21 cellular contexts compared by ENCODE assay signal in genomic region chr4:27787195-27787594, GRCh38.
DNase-seq lines count a peak whose midpoint lies in the region; ATAC-seq and TF ChIP-seq lines count a peak whose summit lies in the region.
"Had no signal": no experiment of that assay in that cellular context is flagged by ENCODE, and none has a peak within 500 bp of the region (broad histone marks: within the 10 kb centered on the region; RNA-seq: fewer than 3 reads in every experiment).

No MANE protein-coding gene starts in this region.

- H3K4me1 ChIP-seq in uterus: no peaks in the 10 kb centered on the region

- no peak for TF ChIP-seq CTCF in RWPE1 (conservative IDR thresholded peaks at IDR 0.05; ENCODE audit: low read depth)
- no peak for TF ChIP-seq CTCF in uterus (IDR thresholded peaks at IDR 0.05)

- no peak overlapping the region for H3K4me3 ChIP-seq in uterus
- H3K4me3 ChIP-seq: SK-N-MC had no signal

- no peaks in the 10 kb centered on the region for H3K9me3 ChIP-seq in uterus

- TF ChIP-seq POLR2A in uterus (IDR thresholded peaks at IDR 0.05): no peak

- peak; percentile 47 for ATAC-seq in esophagus mucosa
- no peak for ATAC-seq in HG02981 (IDR thresholded peaks at IDR 0.05; ENCODE audit: unreplicated experiment)
- ATAC-seq in HG03460 (IDR thresholded peaks at IDR 0.05; ENCODE audit: unreplicated experiment): no peak
- ATAC-seq: HepG2 had no signal

- H3K27ac ChIP-seq in RWPE1: no peak overlapping the region
- no peak overlapping the region for H3K27ac ChIP-seq in uterus
- H3K27ac ChIP-seq: SK-N-MC had no signal

- DNase-seq in DMS53 (lab: John Stamatoyannopoulos, UW): peak; percentile 66
- DNase-seq in HPDE6-E6E7 (ENCODE audit: extremely low spot score): peak; percentile 17
- DNase-seq in RWPE1 (ENCODE audit: low spot score): peak; percentile 39
- DNase-seq in uterus: no peak
- no peak for DNase-seq in NCI-H2171 treated with DMSO at 0.1 percent for 48 hours (lab: John Stamatoyannopoulos, UW)
- DNase-seq: CD4-positive, CD25-positive, alpha-beta regulatory T cell; DMS 273 treated with DMSO at 0.1 percent for 48 hours; KBM-7; NCI-H1105; NCI-H146; NCI-H2029; NCI-H2171; NCI-H524 treated with DMSO at 0.1 percent for 48 hours; NCI-H82; Right ventricle myocardium superior; SW 1271 had no signal

- intact Hi-C loops in uterus (cut with DNase I; ENCODE audit: low total_unique reads): no loop called here

- no peaks in the 10 kb centered on the region for H3K27me3 ChIP-seq in uterus

- POLR2A ChIA-PET in RWPE1 (lab: Yijun Ruan, JAX; ENCODE audit: low non-redundant PET): no interaction called here

- H3K36me3 ChIP-seq in uterus: no peaks in the 10 kb centered on the region

- CTCF ChIA-PET in RWPE1 (lab: Yijun Ruan, JAX): no interaction called here

Comparison
In these comparisons a context has a peak if more than half of its experiments do, and no peak if none do; other contexts are left out.
1. DNase-seq: peak in DMS53 (single experiment), HPDE6-E6E7 (single experiment) and RWPE1 (single experiment); none in uterus (0 of 2) and NCI-H2171 treated with DMSO at 0.1 percent for 48 hours (single experiment).